In the genomic region with DNA sequence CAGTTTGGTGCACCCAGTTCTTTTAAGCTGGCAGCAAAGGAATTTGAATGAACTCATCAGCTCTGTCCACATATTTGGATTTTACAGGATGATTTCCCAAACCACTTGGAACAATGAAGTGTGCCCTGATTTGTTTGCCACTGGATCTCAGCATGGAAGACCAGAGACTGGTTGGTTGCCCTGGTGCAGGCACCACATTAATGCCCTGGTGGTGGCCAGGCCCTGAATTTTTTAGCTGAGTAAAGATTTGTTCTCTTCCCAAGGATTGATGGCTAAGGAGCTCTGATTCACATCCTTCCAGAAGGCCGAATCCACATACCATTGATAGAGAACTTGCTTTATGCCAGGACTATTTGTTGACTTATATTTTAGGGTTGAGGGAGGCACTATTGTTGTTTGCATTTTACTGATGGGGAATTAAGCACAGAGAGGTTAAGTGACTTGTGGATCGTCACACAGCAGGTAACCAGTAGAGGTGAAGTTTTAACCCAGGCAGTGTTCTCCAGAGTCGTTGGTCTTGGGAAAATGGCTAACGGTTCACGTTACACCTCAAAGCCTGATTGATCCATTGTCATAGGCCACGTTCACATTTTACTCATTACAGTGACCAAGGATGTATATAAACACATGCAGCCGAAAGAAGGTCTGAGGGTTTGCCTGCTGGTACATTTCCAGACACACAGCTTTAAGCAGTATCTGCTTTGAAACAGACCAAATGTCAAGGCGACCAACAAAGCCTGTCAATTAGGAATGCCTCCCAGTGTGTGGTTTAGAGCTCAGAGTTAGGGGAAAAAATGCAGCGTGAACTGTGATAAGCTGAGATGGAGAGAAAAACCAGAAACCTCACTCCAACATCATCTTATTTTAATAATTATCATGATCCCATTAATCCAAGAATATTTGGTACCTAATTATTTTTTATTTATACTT, we compare ENCODE assay signal across 1 cellular context.
TF ChIP-seq lines count a peak whose summit lies in the region.

No MANE protein-coding gene starts in this region.

TF ChIP-seq in K562, 482 proteins besides CTCF, POLR2A, EP300 and RAD21 (continued from another document):
- TF ChIP-seq, protein P1, sequence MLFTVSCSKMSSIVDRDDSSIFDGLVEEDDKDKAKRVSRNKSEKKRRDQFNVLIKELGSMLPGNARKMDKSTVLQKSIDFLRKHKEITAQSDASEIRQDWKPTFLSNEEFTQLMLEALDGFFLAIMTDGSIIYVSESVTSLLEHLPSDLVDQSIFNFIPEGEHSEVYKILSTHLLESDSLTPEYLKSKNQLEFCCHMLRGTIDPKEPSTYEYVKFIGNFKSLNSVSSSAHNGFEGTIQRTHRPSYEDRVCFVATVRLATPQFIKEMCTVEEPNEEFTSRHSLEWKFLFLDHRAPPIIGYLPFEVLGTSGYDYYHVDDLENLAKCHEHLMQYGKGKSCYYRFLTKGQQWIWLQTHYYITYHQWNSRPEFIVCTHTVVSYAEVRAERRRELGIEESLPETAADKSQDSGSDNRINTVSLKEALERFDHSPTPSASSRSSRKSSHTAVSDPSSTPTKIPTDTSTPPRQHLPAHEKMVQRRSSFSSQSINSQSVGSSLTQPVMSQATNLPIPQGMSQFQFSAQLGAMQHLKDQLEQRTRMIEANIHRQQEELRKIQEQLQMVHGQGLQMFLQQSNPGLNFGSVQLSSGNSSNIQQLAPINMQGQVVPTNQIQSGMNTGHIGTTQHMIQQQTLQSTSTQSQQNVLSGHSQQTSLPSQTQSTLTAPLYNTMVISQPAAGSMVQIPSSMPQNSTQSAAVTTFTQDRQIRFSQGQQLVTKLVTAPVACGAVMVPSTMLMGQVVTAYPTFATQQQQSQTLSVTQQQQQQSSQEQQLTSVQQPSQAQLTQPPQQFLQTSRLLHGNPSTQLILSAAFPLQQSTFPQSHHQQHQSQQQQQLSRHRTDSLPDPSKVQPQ (CRISPR knock-in tag; IDR thresholded peaks at IDR 0.05; ENCODE audit: borderline replicate concordance), result no peak
- TF ChIP-seq BCOR (IDR thresholded peaks at IDR 0.05) (peak; percentile 90), ZFP36 (IDR thresholded peaks at IDR 0.05; ENCODE audit: low read depth, low read length, partially characterized antibody) (peak; percentile 91), ASH1L (IDR thresholded peaks at IDR 0.05; ENCODE audit: borderline replicate concordance, low read depth, partially characterized antibody) (no peak), SIRT6 (IDR thresholded peaks at IDR 0.05; ENCODE audit: low read depth, low read length) (no peak), ZNF282 (CRISPR knock-in tag; IDR thresholded peaks at IDR 0.05) (no peak), ZNF436 (CRISPR knock-in tag; IDR thresholded peaks at IDR 0.05) (no peak), TAF9B (IDR thresholded peaks at IDR 0.05; ENCODE audit: partially characterized antibody) (no peak), NFIX (CRISPR knock-in tag; IDR thresholded peaks at IDR 0.05; ENCODE audit: low read depth) (no peak), ZZZ3 (IDR thresholded peaks at IDR 0.05) (no peak), TARDBP (IDR thresholded peaks at IDR 0.05) (no peak), KDM1A (IDR thresholded peaks at IDR 0.05) (peak in 1 of 2 experiments; percentile 50; a peak in 1 of 4 replicates), HNRNPK (IDR thresholded peaks at IDR 0.05; ENCODE audit: low read depth, low read length, poor library complexity, severe bottlenecking) (no peak), RCOR1 (IDR thresholded peaks at IDR 0.05; ENCODE audit: borderline replicate concordance in 1 of 2, low read depth in 2 of 2, low read length in 2 of 2) (0 out of 4 replicates have a peak, but pooled peaks of 1 of the 2 experiments have one; percentile 29)
- TF ChIP-seq, protein P2, sequence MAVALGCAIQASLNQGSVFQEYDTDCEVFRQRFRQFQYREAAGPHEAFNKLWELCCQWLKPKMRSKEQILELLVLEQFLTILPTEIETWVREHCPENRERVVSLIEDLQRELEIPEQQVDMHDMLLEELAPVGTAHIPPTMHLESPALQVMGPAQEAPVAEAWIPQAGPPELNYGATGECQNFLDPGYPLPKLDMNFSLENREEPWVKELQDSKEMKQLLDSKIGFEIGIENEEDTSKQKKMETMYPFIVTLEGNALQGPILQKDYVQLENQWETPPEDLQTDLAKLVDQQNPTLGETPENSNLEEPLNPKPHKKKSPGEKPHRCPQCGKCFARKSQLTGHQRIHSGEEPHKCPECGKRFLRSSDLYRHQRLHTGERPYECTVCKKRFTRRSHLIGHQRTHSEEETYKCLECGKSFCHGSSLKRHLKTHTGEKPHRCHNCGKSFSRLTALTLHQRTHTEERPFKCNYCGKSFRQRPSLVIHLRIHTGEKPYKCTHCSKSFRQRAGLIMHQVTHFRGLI (CRISPR knock-in tag; IDR thresholded peaks at IDR 0.05), result no peak
- TF ChIP-seq, protein P3, sequence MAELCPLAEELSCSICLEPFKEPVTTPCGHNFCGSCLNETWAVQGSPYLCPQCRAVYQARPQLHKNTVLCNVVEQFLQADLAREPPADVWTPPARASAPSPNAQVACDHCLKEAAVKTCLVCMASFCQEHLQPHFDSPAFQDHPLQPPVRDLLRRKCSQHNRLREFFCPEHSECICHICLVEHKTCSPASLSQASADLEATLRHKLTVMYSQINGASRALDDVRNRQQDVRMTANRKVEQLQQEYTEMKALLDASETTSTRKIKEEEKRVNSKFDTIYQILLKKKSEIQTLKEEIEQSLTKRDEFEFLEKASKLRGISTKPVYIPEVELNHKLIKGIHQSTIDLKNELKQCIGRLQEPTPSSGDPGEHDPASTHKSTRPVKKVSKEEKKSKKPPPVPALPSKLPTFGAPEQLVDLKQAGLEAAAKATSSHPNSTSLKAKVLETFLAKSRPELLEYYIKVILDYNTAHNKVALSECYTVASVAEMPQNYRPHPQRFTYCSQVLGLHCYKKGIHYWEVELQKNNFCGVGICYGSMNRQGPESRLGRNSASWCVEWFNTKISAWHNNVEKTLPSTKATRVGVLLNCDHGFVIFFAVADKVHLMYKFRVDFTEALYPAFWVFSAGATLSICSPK (IDR thresholded peaks at IDR 0.05; ENCODE audit: borderline replicate concordance), result no peak
- TF ChIP-seq, protein P4, sequence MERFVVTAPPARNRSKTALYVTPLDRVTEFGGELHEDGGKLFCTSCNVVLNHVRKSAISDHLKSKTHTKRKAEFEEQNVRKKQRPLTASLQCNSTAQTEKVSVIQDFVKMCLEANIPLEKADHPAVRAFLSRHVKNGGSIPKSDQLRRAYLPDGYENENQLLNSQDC (CRISPR knock-in tag; IDR thresholded peaks at IDR 0.05), result no peak
- TF ChIP-seq, protein P5, sequence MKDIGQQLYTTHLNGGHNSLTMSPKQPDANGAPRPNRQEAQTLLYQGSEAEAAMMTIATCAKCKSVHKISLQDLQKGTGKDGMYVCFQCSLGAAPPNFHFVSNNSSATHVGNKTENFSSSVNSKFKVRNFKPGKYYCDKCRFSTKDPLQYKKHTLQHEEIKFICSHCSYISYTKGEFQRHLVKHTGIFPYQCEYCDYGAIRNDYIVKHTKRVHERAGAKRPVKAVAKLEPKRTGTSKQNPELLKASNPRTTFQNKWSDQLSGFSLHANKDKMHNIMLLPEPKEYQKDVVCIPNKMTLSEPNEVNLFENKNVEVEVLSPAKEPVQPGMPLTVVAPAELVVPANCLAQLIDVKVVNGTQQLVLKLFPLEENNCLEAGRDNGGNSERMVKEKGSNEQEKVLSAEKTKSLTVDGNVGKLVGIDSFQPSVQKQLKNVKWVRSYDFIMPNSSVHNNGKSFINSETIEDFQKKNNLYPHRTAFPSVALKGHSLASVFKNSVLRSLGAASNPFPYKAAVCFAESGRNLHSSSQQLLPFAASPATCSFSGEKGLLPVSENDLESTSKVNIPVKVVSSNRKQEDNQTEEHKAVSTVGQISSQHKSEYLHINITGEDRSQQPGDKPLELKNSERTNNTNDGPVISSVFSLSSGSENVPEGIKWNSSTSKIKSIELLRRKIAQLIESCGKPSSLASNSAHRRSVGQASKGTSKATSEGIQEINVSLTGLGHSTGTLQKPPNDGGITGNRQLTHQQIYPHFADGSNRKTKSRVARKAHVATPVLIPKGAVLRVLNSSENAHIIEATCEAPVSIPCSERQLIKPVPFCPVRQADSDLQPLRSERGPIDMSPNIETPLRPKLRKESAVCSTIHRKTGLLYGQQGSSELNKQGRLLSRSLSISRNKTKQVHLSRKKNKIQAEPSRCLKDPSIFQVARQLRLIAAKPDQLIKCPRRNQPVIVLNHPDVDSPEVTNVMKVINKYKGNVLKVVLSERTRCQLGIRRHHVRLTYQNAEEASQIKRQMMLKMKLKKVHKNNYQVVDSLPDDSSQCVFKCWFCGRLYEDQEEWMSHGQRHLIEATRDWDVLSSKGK (CRISPR knock-in tag; IDR thresholded peaks at IDR 0.05), result no peak
